In the genomic region with DNA sequence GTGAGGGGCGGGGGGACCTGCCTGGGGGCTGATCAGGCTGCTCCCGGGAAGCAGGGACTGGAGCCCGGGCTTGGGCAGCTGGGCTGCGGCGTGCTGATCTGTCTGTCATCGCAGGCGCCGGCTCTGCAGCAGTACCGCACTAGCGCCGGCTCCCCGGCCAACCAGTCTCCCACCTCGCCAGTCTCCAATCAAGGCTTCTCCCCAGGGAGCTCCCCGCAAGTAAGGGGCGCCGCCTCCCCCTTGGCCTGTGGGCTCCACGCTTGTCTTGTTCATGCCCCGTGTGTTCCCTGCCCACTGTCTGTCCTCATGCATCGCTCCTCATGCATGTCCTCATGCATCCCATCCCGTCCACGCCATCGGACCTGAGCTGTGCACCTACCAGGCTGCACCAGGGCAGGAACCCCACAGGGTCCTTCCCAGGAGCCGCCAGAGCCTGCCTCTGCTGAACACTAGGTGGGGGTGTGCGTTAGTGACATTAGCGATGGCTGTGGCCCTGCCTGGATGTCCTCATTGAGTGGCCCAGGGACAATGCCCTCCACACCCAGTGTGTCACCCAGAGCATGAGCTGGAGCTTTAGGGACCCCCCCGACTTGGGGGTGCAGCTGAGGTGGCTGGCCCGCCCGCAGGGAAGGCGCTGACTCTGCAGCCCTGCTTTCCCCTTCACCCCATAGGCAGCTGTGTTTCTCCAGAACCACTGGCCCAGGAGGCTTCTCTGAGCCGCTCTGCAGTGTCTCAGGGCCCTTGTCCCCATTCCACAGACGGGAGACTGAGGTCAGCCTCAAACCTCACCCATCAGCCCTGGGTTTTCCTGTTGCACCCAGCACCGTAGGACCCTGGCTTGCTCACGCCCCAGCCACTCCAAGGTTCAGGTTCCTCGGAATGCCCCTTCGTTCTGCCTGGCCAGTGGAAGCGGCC, we compare ENCODE assay signal across 13 cellular contexts. TPM values are rescaled to one million over a fixed set of nuclear protein-coding genes. Genes with fewer than 3 reads are reported as not detected.
DNase-seq lines count a peak whose midpoint lies in the region; ATAC-seq and TF ChIP-seq lines count a peak whose summit lies in the region.
"Had no signal": no experiment of that assay in that cellular context is flagged by ENCODE, and none has a peak within 500 bp of the region (broad histone marks: within the 10 kb centered on the region; RNA-seq: fewer than 3 reads in every experiment).

No MANE protein-coding gene starts in this region.

- ATAC-seq in foreskin keratinocyte, result no peak
- no peak for ATAC-seq in HG02798 (IDR thresholded peaks at IDR 0.05; ENCODE audit: poor library complexity, unreplicated experiment)
- ATAC-seq in HG02642 (IDR thresholded peaks at IDR 0.05; ENCODE audit: poor library complexity, unreplicated experiment), result no peak

- H3K27me3 ChIP-seq in BJ (ENCODE audit: control insufficient read depth, insufficient read depth, low read length), result no peaks in the 10 kb centered on the region
- H3K27me3 ChIP-seq in foreskin keratinocyte, result peaks cover 29% of the 10 kb centered on the region
- H3K27me3 ChIP-seq: ascending aorta, spleen had no signal

- POLR2A ChIA-PET in BJ (lab: Charles Lee), result no interaction called here

- CTCF ChIA-PET in BJ (lab: Yijun Ruan, JAX), result interaction anchor here (1.3 kb wide), 1 partner anchor 76 kb away, joined by 5 read pairs; no protein-coding TSS in a partner anchor

- H3K36me3 ChIP-seq in BJ (ENCODE audit: control insufficient read depth, insufficient read depth, low read length), result peaks cover 1% of the 10 kb centered on the region; the same call in 1 of the 2 replicates

- H3K4me3 ChIP-seq in BJ (ENCODE audit: low read depth, low read length), result no peak overlapping the region
- H3K4me3 ChIP-seq: ascending aorta, spleen had no signal

- no peaks in the 10 kb centered on the region for H3K4me1 ChIP-seq in foreskin keratinocyte
- H3K4me1 ChIP-seq: ascending aorta, spleen had no signal

- DNase-seq in BJ (ENCODE audit: low read depth) (no peak), RPMI7951 (ENCODE audit: low read depth) (peak; percentile 22), foreskin keratinocyte (no peak), NCI-H2227 treated with DMSO at 0.1 percent for 48 hours (lab: John Stamatoyannopoulos, UW) (no peak)
- no peak for DNase-seq in activated CD4-positive, CD25-positive, alpha-beta regulatory T cell treated with anti-CD3 and anti-CD28 coated beads, Interleukin-2, amount 50 U/mL, for 72 hours
- DNase-seq: activated CD4-positive, alpha-beta T cell treated with anti-CD3 and anti-CD28 coated beads, Interleukin-2, amount 50 U/mL, for 4 hours; spleen had no signal

- TF ChIP-seq CTCF in BJ (IDR thresholded peaks at IDR 0.05; ENCODE audit: insufficient read depth, low read depth, low read length) (peak; percentile 29; the same call in 1 of the 2 replicates), GM12874 (IDR thresholded peaks at IDR 0.05; ENCODE audit: insufficient read depth, low read depth, low read length) (peak; percentile 34; the same call in 1 of the 2 replicates), foreskin keratinocyte (conservative IDR thresholded peaks at IDR 0.05) (peak; percentile 31)

- no peak overlapping the region for H3K27ac ChIP-seq in foreskin keratinocyte
- H3K27ac ChIP-seq: ascending aorta, spleen had no signal

RNA-seq across cellular contexts. Expression of a gene that starts 19.5 kb away (rescaled TPM):
- polyA plus RNA-seq in BJ (2011; rRNA removed) (8.6 and 9.2 TPM in 2 replicates), foreskin keratinocyte (not detected in 2 replicates)
- 1.4 and 2.8 TPM in 2 replicates for polyA minus RNA-seq in BJ (2011; rRNA and poly(A)+ RNA removed)
- total RNA-seq in RPMI7951 (2014; rRNA removed; shearing (Covaris generic)), result 1.1 and 1.2 TPM in 2 replicates
- not detected in 2 replicates for total RNA-seq in foreskin keratinocyte
- total RNA-seq: glomerular endothelial cell, spleen had no signal
- polyA plus RNA-seq: IgD-negative memory B cell had no signal
